In the genomic region with DNA sequence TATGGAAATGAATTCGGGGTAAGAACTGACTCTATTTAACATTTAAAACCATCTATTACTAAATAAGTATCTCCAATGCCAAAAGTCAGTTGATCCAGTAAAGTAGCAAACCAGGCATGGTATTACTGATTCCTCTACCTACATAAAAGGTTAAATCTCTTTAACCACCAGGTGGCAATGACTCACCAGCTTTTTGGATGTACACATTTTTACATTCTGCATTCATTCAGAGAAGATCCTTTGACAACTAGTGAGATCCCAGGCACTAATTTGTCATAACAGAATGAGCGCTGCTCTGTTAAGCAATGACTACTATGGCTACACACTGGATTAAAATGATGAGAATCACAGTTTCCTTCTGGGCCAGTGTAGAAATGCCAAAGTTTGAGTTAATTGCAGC, we compare ENCODE assay signal across 12 cellular contexts.
DNase-seq lines count a peak whose midpoint lies in the region; ATAC-seq and TF ChIP-seq lines count a peak whose summit lies in the region.
"Had no signal": no experiment of that assay in that cellular context is flagged by ENCODE, and none has a peak within 500 bp of the region (broad histone marks: within the 10 kb centered on the region; RNA-seq: fewer than 3 reads in every experiment).

No MANE protein-coding gene starts in this region.

- H3K36me3 Mint-ChIP-seq in mesothelial cell of epicardium, result peaks cover 12% of the 10 kb centered on the region

- ATAC-seq in GM21528 (IDR thresholded peaks at IDR 0.05; ENCODE audit: low FRiP score, unreplicated experiment), result no peak

- DNase-seq in H4 (ENCODE audit: low spot score) (peak; percentile 10), NCI-H2029 (lab: John Stamatoyannopoulos, UW) (peak; percentile 48), amniotic epithelial cell (ENCODE audit: low read depth) (peak; percentile 67), mesothelial cell of epicardium (ENCODE audit: low spot score in 2 of 2, unreplicated experiment in 2 of 2) (no peak), LoVo (ENCODE audit: low spot score) (no peak), superior temporal gyrus (ENCODE audit: extremely low spot score) (no peak)
- DNase-seq in stimulated activated CD4-positive, alpha-beta T cell treated with anti-CD3 and anti-CD28 coated beads, Interleukin-4, amount 100 ng/mL, for 4 hours, result no peak
- DNase-seq: activated CD4-positive, alpha-beta T cell treated with anti-CD3 and anti-CD28 coated beads, Interleukin-2, amount 50 U/mL, for 1 hour; cerebellar nuclear complex; NCI-H446; spleen had no signal

- no peaks in the 10 kb centered on the region for H3K27me3 Mint-ChIP-seq in mesothelial cell of epicardium (ENCODE audit: low read depth)

- TF ChIP-seq CTCF in mesothelial cell of epicardium (IDR thresholded peaks at IDR 0.05; ENCODE audit: unreplicated experiment), result peak; percentile 62

- peaks cover 16% of the 10 kb centered on the region for H3K4me1 Mint-ChIP-seq in mesothelial cell of epicardium

- no peak overlapping the region for H3K4me3 Mint-ChIP-seq in mesothelial cell of epicardium

- H3K9me3 Mint-ChIP-seq in mesothelial cell of epicardium, result peaks cover 12% of the 10 kb centered on the region

- H3K27ac Mint-ChIP-seq in mesothelial cell of epicardium, result no peak overlapping the region

Comparison
In these comparisons a context has a peak if more than half of its experiments do, and no peak if none do; other contexts are left out.
1. DNase-seq: peak in H4 (single experiment), NCI-H2029 (single experiment) and amniotic epithelial cell (single experiment); none in mesothelial cell of epicardium (0 of 2), LoVo (single experiment), superior temporal gyrus (single experiment) and stimulated activated CD4-positive, alpha-beta T cell treated with anti-CD3 and anti-CD28 coated beads, Interleukin-4, amount 100 ng/mL, for 4 hours (0 of 2).